ENCODE assay signal across 11 cellular contexts in the genomic region with DNA sequence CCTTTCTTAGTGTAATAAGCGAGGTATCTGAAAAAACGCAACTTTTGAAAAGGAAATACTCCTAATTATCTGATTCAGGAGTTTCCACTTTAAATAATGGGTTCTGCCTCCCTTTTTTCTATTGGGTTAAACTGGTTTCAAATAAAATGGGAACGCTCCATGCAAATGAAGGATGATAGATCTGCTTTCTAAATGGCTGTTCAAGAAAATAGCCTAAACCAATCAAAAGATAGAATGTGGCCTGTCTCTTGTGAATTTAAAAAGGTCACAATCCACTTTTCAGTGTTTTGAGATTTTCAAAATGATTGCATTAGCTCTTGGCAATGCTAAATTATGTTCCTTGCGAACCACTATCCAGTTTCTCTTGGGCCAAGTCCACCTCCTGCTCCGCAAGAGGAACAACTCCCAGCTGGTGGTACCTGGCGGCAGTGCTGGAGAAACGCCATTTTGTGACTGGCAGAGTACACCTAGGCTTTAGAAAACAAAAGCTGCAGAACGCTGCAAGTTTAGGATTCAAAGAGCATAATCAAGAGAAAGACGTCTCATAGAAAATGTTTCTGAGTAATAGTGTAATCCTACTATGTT. TPM values are rescaled to one million over a fixed set of nuclear protein-coding genes. Genes with fewer than 3 reads are reported as not detected.
A peak's percentile ranks its signal among the peaks of the same experiment; 100 is the strongest.
DNase-seq lines count a peak whose midpoint lies in the region; ATAC-seq and TF ChIP-seq lines count a peak whose summit lies in the region.
"Had no signal": no experiment of that assay in that cellular context is flagged by ENCODE, and none has a peak within 500 bp of the region (broad histone marks: within the 10 kb centered on the region; RNA-seq: fewer than 3 reads in every experiment).

No MANE protein-coding gene starts in this region.

- CTCF ChIA-PET in activated CD8-positive, alpha-beta T cell treated with anti-CD3 and anti-CD28 coated beads for 36 hours (lab: Charles Lee), result interaction anchor here (1.1 to 4.8 kb wide), 4 partner anchors 12 to 78 kb away, joined by 3 to 25 read pairs (median 17); a partner anchor contains a TSS

- H3K4me3 ChIP-seq in hepatocyte, result no peak overlapping the region
- no peak overlapping the region for H3K4me3 ChIP-seq in smooth muscle cell

- H2AFZ ChIP-seq in hepatocyte, result no peak overlapping the region
- no peak overlapping the region for H2AFZ ChIP-seq in smooth muscle cell (ENCODE audit: low read depth)

- no peak for TF ChIP-seq CTCF in activated CD8-positive, alpha-beta T cell treated with anti-CD3 and anti-CD28 coated beads for 36 hours (IDR thresholded peaks at IDR 0.05)
- TF ChIP-seq CTCF in hepatocyte (IDR thresholded peaks at IDR 0.05; ENCODE audit: poor library complexity) (no peak), smooth muscle cell (IDR thresholded peaks at IDR 0.05; ENCODE audit: borderline replicate concordance, insufficient read depth, poor library complexity, severe bottlenecking) (no peak)

- no peaks in the 10 kb centered on the region for H3K27me3 Mint-ChIP-seq in activated T-cell treated with anti-CD3 and anti-CD28 coated beads, Interleukin-2, amount 50 U/mL, for 4 hours (ENCODE audit: low read depth)
- no peaks in the 10 kb centered on the region for H3K27me3 Mint-ChIP-seq in activated CD8-positive, alpha-beta T cell treated with anti-CD3 and anti-CD28 coated beads for 36 hours
- H3K27me3 Mint-ChIP-seq in stimulated activated naive CD8-positive, alpha-beta T cell treated with anti-CD3 and anti-CD28 coated beads, Interleukin-15, amount 100 ng/mL, for 72 hours, result no peaks in the 10 kb centered on the region

- H3K4me1 Mint-ChIP-seq in activated T-cell treated with anti-CD3 and anti-CD28 coated beads, Interleukin-2, amount 50 U/mL, for 4 hours (ENCODE audit: low read depth), result peaks cover 30% of the 10 kb centered on the region
- H3K4me1 Mint-ChIP-seq in activated CD8-positive, alpha-beta T cell treated with anti-CD3 and anti-CD28 coated beads for 36 hours (ENCODE audit: low read depth), result peaks cover 38% of the 10 kb centered on the region
- peaks cover 55% of the 10 kb centered on the region for H3K4me1 Mint-ChIP-seq in stimulated activated naive CD8-positive, alpha-beta T cell treated with anti-CD3 and anti-CD28 coated beads, Interleukin-15, amount 100 ng/mL, for 72 hours

- no peaks in the 10 kb centered on the region for H3K9me3 ChIP-seq in hepatocyte (ENCODE audit: low read depth)
- H3K9me3 ChIP-seq in smooth muscle cell (replicated peaks; ENCODE audit: low read depth), result no peaks in the 10 kb centered on the region

- no peaks in the 10 kb centered on the region for H3K36me3 Mint-ChIP-seq in activated T-cell treated with anti-CD3 and anti-CD28 coated beads, Interleukin-2, amount 50 U/mL, for 4 hours (ENCODE audit: insufficient read depth)
- H3K36me3 Mint-ChIP-seq in activated CD8-positive, alpha-beta T cell treated with anti-CD3 and anti-CD28 coated beads for 36 hours (ENCODE audit: low read depth), result peaks cover 2% of the 10 kb centered on the region

- H3K27me3 ChIP-seq in hepatocyte, result no peaks in the 10 kb centered on the region
- no peaks in the 10 kb centered on the region for H3K27me3 ChIP-seq in smooth muscle cell (ENCODE audit: low read depth)

- H3K4me2 ChIP-seq in hepatocyte (peak overlapping the region; percentile 82), smooth muscle cell (no peak overlapping the region)

- H3K4me1 ChIP-seq in hepatocyte (ENCODE audit: insufficient read depth) (no peaks in the 10 kb centered on the region), smooth muscle cell (ENCODE audit: low read depth) (peaks cover 7% of the 10 kb centered on the region)

- WGBS in hepatocyte (ENCODE audit: low lambda C conversion rate, missing lambda C conversion rate), result 88% methylated on average over 9 of the region's 9 CpGs
- WGBS in smooth muscle cell (ENCODE audit: low lambda C conversion rate), result 96% methylated on average over 9 of the region's 9 CpGs

- H4K20me1 ChIP-seq in hepatocyte (ENCODE audit: insufficient read depth, poor library complexity, severe bottlenecking) (no peaks in the 10 kb centered on the region), smooth muscle cell (ENCODE audit: low read depth) (no peaks in the 10 kb centered on the region)

- H3K9me2 ChIP-seq in hepatocyte (replicated peaks; ENCODE audit: insufficient read depth), result no peaks in the 10 kb centered on the region

- no peak for DNase-seq in activated T-cell treated with anti-CD3 and anti-CD28 coated beads, Interleukin-2, amount 50 U/mL, for 4 hours
- DNase-seq in activated T-cell treated with anti-CD3 and anti-CD28 coated beads, Interleukin-2, amount 50 U/mL, for 48 hours, result no peak
- DNase-seq in activated CD8-positive, alpha-beta T cell treated with anti-CD3 and anti-CD28 coated beads for 36 hours, result no peak
- no peak for DNase-seq in hepatocyte (ENCODE audit: low spot score)
- no peak for DNase-seq in stimulated activated naive CD8-positive, alpha-beta T cell treated with anti-CD3 and anti-CD28 coated beads, Interleukin-15, amount 100 ng/mL, for 72 hours
- DNase-seq in NCI-H446 (lab: John Stamatoyannopoulos, UW), result no peak
- no peak for DNase-seq in smooth muscle cell (lab: John Stamatoyannopoulos, UW; ENCODE audit: unreplicated experiment)
- DNase-seq: activated CD8-positive, alpha-beta memory T cell treated with anti-CD3 and anti-CD28 coated beads, Interleukin-2, amount 50 U/mL, for 48 hours; cortex of kidney; stimulated activated CD8-positive, alpha-beta memory T cell treated with anti-CD3 and anti-CD28 coated beads, Interleukin-4, amount 100 ng/mL, for 48 hours had no signal

- no peak overlapping the region for H3K9ac ChIP-seq in smooth muscle cell (ENCODE audit: low read depth)

- H3K36me3 ChIP-seq in hepatocyte (replicated peaks; ENCODE audit: insufficient read depth, low read depth), result no peaks in the 10 kb centered on the region
- H3K36me3 ChIP-seq in smooth muscle cell (ENCODE audit: low read depth), result no peaks in the 10 kb centered on the region

- H3K4me3 Mint-ChIP-seq in activated T-cell treated with anti-CD3 and anti-CD28 coated beads, Interleukin-2, amount 50 U/mL, for 4 hours, result peak overlapping the region; percentile 29
- H3K4me3 Mint-ChIP-seq in activated CD8-positive, alpha-beta T cell treated with anti-CD3 and anti-CD28 coated beads for 36 hours, result peak overlapping the region; percentile 99
- peak overlapping the region; percentile 96 to 97 for H3K4me3 Mint-ChIP-seq in stimulated activated naive CD8-positive, alpha-beta T cell treated with anti-CD3 and anti-CD28 coated beads, Interleukin-15, amount 100 ng/mL, for 72 hours

- intact Hi-C loops in activated CD8-positive, alpha-beta T cell treated with anti-CD3 and anti-CD28 coated beads for 36 hours (cut with micrococcal nuclease), result no loop called here

- POLR2A ChIA-PET in activated CD8-positive, alpha-beta T cell treated with anti-CD3 and anti-CD28 coated beads for 36 hours (lab: Charles Lee), result interaction anchor here (0.6 to 23.0 kb wide), 18 partner anchors 9 to 1818 kb away, joined by 3 to 1376 read pairs (median 6); a partner anchor contains a TSS

- no peaks in the 10 kb centered on the region for H3K9me3 Mint-ChIP-seq in activated T-cell treated with anti-CD3 and anti-CD28 coated beads, Interleukin-2, amount 50 U/mL, for 4 hours
- H3K9me3 Mint-ChIP-seq in activated CD8-positive, alpha-beta T cell treated with anti-CD3 and anti-CD28 coated beads for 36 hours, result peaks cover 8% of the 10 kb centered on the region
- H3K9me3 Mint-ChIP-seq in stimulated activated naive CD8-positive, alpha-beta T cell treated with anti-CD3 and anti-CD28 coated beads, Interleukin-15, amount 100 ng/mL, for 72 hours, result peaks cover 0 to 6% of the 10 kb centered on the region in 2 donors

- H3K27ac Mint-ChIP-seq in activated CD8-positive, alpha-beta T cell treated with anti-CD3 and anti-CD28 coated beads for 36 hours, result peak overlapping the region; percentile 68
- peak overlapping the region; percentile 94 to 100 for H3K27ac Mint-ChIP-seq in stimulated activated naive CD8-positive, alpha-beta T cell treated with anti-CD3 and anti-CD28 coated beads, Interleukin-15, amount 100 ng/mL, for 72 hours

- ATAC-seq in activated T-cell treated with anti-CD3 and anti-CD28 coated beads, Interleukin-2, amount 50 U/mL, for 4 hours, result no peak
- ATAC-seq in activated CD8-positive, alpha-beta T cell treated with anti-CD3 and anti-CD28 coated beads for 36 hours, result no peak
- ATAC-seq in stimulated activated naive CD8-positive, alpha-beta T cell treated with anti-CD3 and anti-CD28 coated beads, Interleukin-15, amount 100 ng/mL, for 72 hours, result no peak
- ATAC-seq in GM21390 (IDR thresholded peaks at IDR 0.05; ENCODE audit: unreplicated experiment), result no peak

- no peaks in the 10 kb centered on the region for H3K79me2 ChIP-seq in hepatocyte
- no peaks in the 10 kb centered on the region for H3K79me2 ChIP-seq in smooth muscle cell (ENCODE audit: low read depth)

- H3K27ac ChIP-seq in hepatocyte (peak overlapping the region; percentile 100), smooth muscle cell (ENCODE audit: low read depth) (no peak overlapping the region)

- H3F3A ChIP-seq in smooth muscle cell (ENCODE audit: low read depth), result peaks cover 11% of the 10 kb centered on the region

RNA-seq across cellular contexts. Expression of a gene that starts 56.8 kb away (rescaled TPM):
- total RNA-seq in activated T-cell treated with anti-CD3 and anti-CD28 coated beads, Interleukin-2, amount 50 U/mL, for 4 hours, result 10 to 100 TPM in 2 of 3 donors, 1 to 10 TPM in 1; 9.3 to 14.5 (median 11.3) TPM
- 1 to 10 TPM; 8.0 to 8.3 TPM for total RNA-seq in activated CD8-positive, alpha-beta T cell treated with anti-CD3 and anti-CD28 coated beads for 36 hours
- 7.9 and 8.6 TPM in 2 replicates for total RNA-seq in hepatocyte
- polyA plus RNA-seq in hepatocyte, result 3.2 and 5.2 TPM in 2 replicates
- total RNA-seq in smooth muscle cell, result 9.1 and 9.8 TPM in 2 replicates
- polyA plus RNA-seq in smooth muscle cell, result 6.1 and 7.2 TPM in 2 replicates

Comparison
In these comparisons a context has a peak if more than half of its experiments do, and no peak if none do; other contexts are left out.
1. H3K4me3 Mint-ChIP-seq: peak in every context shown above with its lines; median percentile 99 in activated CD8-positive, alpha-beta T cell treated with anti-CD3 and anti-CD28 coated beads for 36 hours; 96 in stimulated activated naive CD8-positive, alpha-beta T cell treated with anti-CD3 and anti-CD28 coated beads, Interleukin-15, amount 100 ng/mL, for 72 hours; 29 in activated T-cell treated with anti-CD3 and anti-CD28 coated beads, Interleukin-2, amount 50 U/mL, for 4 hours.